Comparison of ENCODE assay signal across 8 cellular contexts in genomic region chr13:67230774-67231480, GRCh38. TPM values are rescaled to one million over a fixed set of nuclear protein-coding genes. Genes with fewer than 3 reads are reported as not detected.
DNase-seq lines count a peak whose midpoint lies in the region; ATAC-seq and TF ChIP-seq lines count a peak whose summit lies in the region.

No MANE protein-coding gene starts in this region.

- 0 out of 2 replicates have a peak, but pooled peaks cover 2% of the 10 kb centered on the region for H3K4me1 ChIP-seq in SJCRH30
- peaks cover 7% of the 10 kb centered on the region for H3K4me1 ChIP-seq in smooth muscle cell (ENCODE audit: low read depth)

- H2AFZ ChIP-seq in smooth muscle cell (ENCODE audit: low read depth), result peak overlapping the region; percentile 91

- DNase-seq in DMS153 treated with DMSO at 0.1 percent for 48 hours (lab: John Stamatoyannopoulos, UW; ENCODE audit: unreplicated experiment) (peak; percentile 45), GM20000 (ENCODE audit: low spot score) (peak; percentile 46), SJCRH30 (peak; percentile 79 to 88), islet precursor cell (peak; percentile 82), smooth muscle cell (lab: John Stamatoyannopoulos, UW; ENCODE audit: unreplicated experiment) (peak; percentile 83), cerebellar nuclear complex (lab: John Stamatoyannopoulos, UW) (no peak)
- peak; percentile 12 for DNase-seq in central memory CD4-positive, alpha-beta T cell

- H3K9me3 ChIP-seq in SJCRH30 (replicated peaks) (no peaks in the 10 kb centered on the region), smooth muscle cell (replicated peaks; ENCODE audit: low read depth) (no peaks in the 10 kb centered on the region)

- peak overlapping the region; percentile 82 for H3K27ac ChIP-seq in SJCRH30
- peak overlapping the region; percentile 50 for H3K27ac ChIP-seq in smooth muscle cell (ENCODE audit: low read depth)

- WGBS in smooth muscle cell (ENCODE audit: low lambda C conversion rate), result 1% methylated on average over 45 of the region's 47 CpGs

- no peaks in the 10 kb centered on the region for H3F3A ChIP-seq in smooth muscle cell (ENCODE audit: low read depth)

- H3K36me3 ChIP-seq in SJCRH30 (no peaks in the 10 kb centered on the region), smooth muscle cell (ENCODE audit: low read depth) (no peaks in the 10 kb centered on the region)

- H3K9ac ChIP-seq in smooth muscle cell (ENCODE audit: low read depth), result peak overlapping the region; percentile 60

- no peaks in the 10 kb centered on the region for H3K79me2 ChIP-seq in smooth muscle cell (ENCODE audit: low read depth)

- H3K27me3 ChIP-seq in SJCRH30, result no peaks in the 10 kb centered on the region
- no peaks in the 10 kb centered on the region for H3K27me3 ChIP-seq in smooth muscle cell (ENCODE audit: low read depth)

- peak overlapping the region; percentile 94 for H3K4me2 ChIP-seq in smooth muscle cell

- peak; percentile 18 for ATAC-seq in HG03571 (IDR thresholded peaks at IDR 0.05; ENCODE audit: unreplicated experiment)

- H3K4me3 ChIP-seq in SJCRH30 (peak overlapping the region; percentile 73), smooth muscle cell (peak overlapping the region; percentile 84)

- TF ChIP-seq CTCF in GM20000 (IDR thresholded peaks at IDR 0.05; ENCODE audit: extremely low read depth, missing control alignments) (no peak), smooth muscle cell (IDR thresholded peaks at IDR 0.05; ENCODE audit: borderline replicate concordance, insufficient read depth, poor library complexity, severe bottlenecking) (no peak)

- no peaks in the 10 kb centered on the region for H4K20me1 ChIP-seq in smooth muscle cell (ENCODE audit: low read depth)

RNA-seq across cellular contexts. Expression of gene PCDH9, which starts 0.8 kb away (rescaled TPM):
- 4.2 and 5.6 TPM in 2 replicates for total RNA-seq in SJCRH30 (2014; rRNA removed; shearing (Covaris generic))
- total RNA-seq in smooth muscle cell, result 1.2 and 1.9 TPM in 2 replicates
- polyA plus RNA-seq in smooth muscle cell, result 0.38 and 0.65 TPM in 2 replicates

Comparison
In these comparisons a context has a peak if more than half of its experiments do, and no peak if none do; other contexts are left out.
1. DNase-seq: peak in DMS153 treated with DMSO at 0.1 percent for 48 hours (single experiment), GM20000 (single experiment), SJCRH30 (2 of 2), central memory CD4-positive, alpha-beta T cell (single experiment), islet precursor cell (single experiment) and smooth muscle cell (single experiment); none in cerebellar nuclear complex (0 of 2).